22 cellular contexts compared by ENCODE assay signal in genomic region chr10:50578949-50579348, GRCh38.
"Had no signal": no experiment of that assay in that cellular context is flagged by ENCODE, and none has a peak within 500 bp of the region (broad histone marks: within the 10 kb centered on the region; RNA-seq: fewer than 3 reads in every experiment).

No MANE protein-coding gene starts in this region.

- H3K27ac Mint-ChIP-seq: activated CD8-positive, alpha-beta T cell treated with anti-CD3 and anti-CD28 coated beads, Interleukin-2, amount 10 ng/mL, durations not matched to agents 7 days and 5 days; activated naive CD4-positive, alpha-beta T cell treated with anti-CD3 and anti-CD28 coated beads, Interleukin-2, amount 50 U/mL, for 24 hours; activated T-helper 1 cell treated with anti-CD3 and anti-CD28 coated beads, Interleukin-12 subunit alpha, Interleukin-12 subunit beta, Interleukin-2, Interleukin-4 antibody, amounts not matched to agents 30 ng/mL and 10 ng/mL and 1 ng/mL, durations not matched to agents 14 hours and 24 hours and 36 hours; stimulated activated naive B cell treated with anti-CD40 and anti-IgM and Interleukin-4, amounts not matched to agents 10 μg/mL and 1 μg/mL and 100 μg/mL, for 72 hours; T-helper 2 cell treated with Interferon-gamma antibody and Interleukin-4, amounts not matched to agents 5 μg/mL and 100 μg/mL, for 36 hours had no signal

- H3K4me3 ChIP-seq: colonic mucosa, gastroesophageal sphincter, sigmoid colon, testis, upper lobe of left lung had no signal

- H3K36me3 ChIP-seq: colonic mucosa, gastroesophageal sphincter, sigmoid colon, upper lobe of left lung, WERI-Rb-1 had no signal

- H3K4me3 Mint-ChIP-seq: activated CD8-positive, alpha-beta T cell treated with anti-CD3 and anti-CD28 coated beads, Interleukin-2, amount 10 ng/mL, durations not matched to agents 7 days and 5 days; activated naive CD4-positive, alpha-beta T cell treated with anti-CD3 and anti-CD28 coated beads, Interleukin-2, amount 50 U/mL, for 24 hours; activated T-helper 1 cell treated with anti-CD3 and anti-CD28 coated beads, Interleukin-12 subunit alpha, Interleukin-12 subunit beta, Interleukin-2, Interleukin-4 antibody, amounts not matched to agents 30 ng/mL and 10 ng/mL and 1 ng/mL, durations not matched to agents 14 hours and 24 hours and 36 hours; brain; stimulated activated naive B cell treated with anti-CD40 and anti-IgM and Interleukin-4, amounts not matched to agents 10 μg/mL and 1 μg/mL and 100 μg/mL, for 72 hours; T-helper 2 cell treated with Interferon-gamma antibody and Interleukin-4, amounts not matched to agents 5 μg/mL and 100 μg/mL, for 36 hours had no signal

- H3K27me3 ChIP-seq: colonic mucosa, gastroesophageal sphincter, sigmoid colon, testis, upper lobe of left lung had no signal

- H3K27me3 Mint-ChIP-seq: activated naive CD4-positive, alpha-beta T cell treated with anti-CD3 and anti-CD28 coated beads, Interleukin-2, amount 50 U/mL, for 24 hours; naive B cell; stimulated activated naive B cell treated with anti-CD40 and anti-IgM and Interleukin-4, amounts not matched to agents 10 μg/mL and 1 μg/mL and 100 μg/mL, for 72 hours had no signal

- H3K9me3 Mint-ChIP-seq: activated naive CD4-positive, alpha-beta T cell treated with anti-CD3 and anti-CD28 coated beads, Interleukin-2, amount 50 U/mL, for 24 hours; activated T-helper 1 cell treated with anti-CD3 and anti-CD28 coated beads, Interleukin-12 subunit alpha, Interleukin-12 subunit beta, Interleukin-2, Interleukin-4 antibody, amounts not matched to agents 30 ng/mL and 10 ng/mL and 1 ng/mL, durations not matched to agents 14 hours and 24 hours and 36 hours; naive B cell; stimulated activated naive B cell treated with anti-CD40 and anti-IgM and Interleukin-4, amounts not matched to agents 10 μg/mL and 1 μg/mL and 100 μg/mL, for 72 hours; T-helper 2 cell treated with Interferon-gamma antibody and Interleukin-4, amounts not matched to agents 5 μg/mL and 100 μg/mL, for 36 hours had no signal

- H3K27ac ChIP-seq: epithelial cell of prostate, sigmoid colon, WERI-Rb-1 had no signal

- H3K9me3 ChIP-seq: colonic mucosa, gastroesophageal sphincter, sigmoid colon, testis, upper lobe of left lung had no signal

- ATAC-seq: activated CD8-positive, alpha-beta T cell treated with anti-CD3 and anti-CD28 coated beads, Interleukin-2, amount 10 ng/mL, durations not matched to agents 7 days and 5 days; gastroesophageal sphincter; stimulated activated naive B cell treated with anti-CD40 and anti-IgM and Interleukin-4, amounts not matched to agents 10 μg/mL and 1 μg/mL and 100 μg/mL, for 72 hours had no signal

- DNase-seq: activated CD4-positive, alpha-beta T cell treated with anti-CD3 and anti-CD28 coated beads for 1 hour; activated CD4-positive, alpha-beta T cell treated with anti-CD3 and anti-CD28 coated beads, Interleukin-2, amount 50 U/mL, for 1 hour; activated CD8-positive, alpha-beta T cell treated with anti-CD3 and anti-CD28 coated beads, Interleukin-2, amount 10 ng/mL, durations not matched to agents 7 days and 5 days; activated gamma-delta T cell; aorta; colonic mucosa; head of caudate nucleus; mesendoderm; naive B cell; occipital lobe; sigmoid colon; stimulated activated CD4-positive, alpha-beta T cell treated with anti-CD3 and anti-CD28 coated beads, Interleukin-15, amount 100 ng/mL, for 24 hours; stimulated activated naive B cell treated with anti-CD40 and anti-IgM and Interleukin-4, amounts not matched to agents 10 μg/mL and 1 μg/mL and 100 μg/mL, for 72 hours; testis; upper lobe of left lung; WERI-Rb-1 had no signal
